In the genomic region with DNA sequence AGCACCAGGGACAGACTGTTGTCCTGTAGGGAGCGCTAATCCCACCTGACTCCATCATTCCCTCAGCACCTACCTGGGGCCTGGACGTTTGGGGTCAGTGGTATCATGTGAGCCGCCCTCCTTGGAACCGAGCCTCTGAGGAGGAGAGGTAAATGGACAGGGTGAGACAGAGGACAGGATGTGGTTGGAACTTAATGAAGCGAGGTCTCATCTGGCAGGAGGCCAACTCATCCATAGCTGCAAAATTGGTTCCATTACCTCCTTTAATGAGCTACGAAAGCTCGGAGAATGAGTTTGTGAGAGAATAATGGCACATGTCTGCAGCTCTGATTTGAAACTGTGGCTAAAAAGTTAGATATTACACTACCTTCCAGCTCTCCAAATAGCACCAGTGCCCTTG, we compare ENCODE assay signal across 11 cellular contexts. TPM values are rescaled to one million over a fixed set of nuclear protein-coding genes. Genes with fewer than 3 reads are reported as not detected.
DNase-seq lines count a peak whose midpoint lies in the region; ATAC-seq and TF ChIP-seq lines count a peak whose summit lies in the region.
"Had no signal": no experiment of that assay in that cellular context is flagged by ENCODE, and none has a peak within 500 bp of the region (broad histone marks: within the 10 kb centered on the region; RNA-seq: fewer than 3 reads in every experiment).

No MANE protein-coding gene starts in this region.

- RAD21 ChIA-PET in HCT116 (lab: Charles Lee; ENCODE audit: low non-redundant PET in 1 of 2, low total read pairs in 2 of 2, uncharacterized antibody in 2 of 2, unreplicated experiment in 2 of 2) = no interaction called here

- POLR2A ChIA-PET in HCT116 (lab: Charles Lee) = no interaction called here
- POLR2A ChIA-PET in RWPE1 (lab: Yijun Ruan, JAX; ENCODE audit: low non-redundant PET) = no interaction called here

- CTCF ChIA-PET in HCT116 (lab: Charles Lee) = no interaction called here
- CTCF ChIA-PET in RWPE1 (lab: Yijun Ruan, JAX) = no interaction called here

- TF ChIP-seq RAD21 in HCT116 (IDR thresholded peaks at IDR 0.05; ENCODE audit: low read depth) = no peak

- H3K27me3 ChIP-seq in HCT116 (ENCODE audit: insufficient read depth, low read length) = no peaks in the 10 kb centered on the region
- H3K27me3 ChIP-seq in kidney epithelial cell (ENCODE audit: control insufficient read depth, insufficient read depth, low read length) = no peaks in the 10 kb centered on the region
- H3K27me3 ChIP-seq: foreskin keratinocyte, left lung, upper lobe of right lung had no signal

- no peak overlapping the region for H3K9ac ChIP-seq in HCT116 (ENCODE audit: low read length)

- H3K9me3 ChIP-seq in HCT116 (ENCODE audit: control insufficient read depth in 1 of 2, insufficient read depth in 1 of 2, low read depth in 1 of 2, low read length in 2 of 2) = no peaks in the 10 kb centered on the region
- H3K9me3 ChIP-seq: left lung, upper lobe of right lung had no signal

- no peaks in the 10 kb centered on the region; the same call in 1 of the 2 replicates for H4K20me1 ChIP-seq in HCT116 (ENCODE audit: insufficient read depth)

- ATAC-seq in HCT116 (no peak), GM19455 (IDR thresholded peaks at IDR 0.05; ENCODE audit: unreplicated experiment) (no peak)
- ATAC-seq: foreskin keratinocyte, left lung, upper lobe of right lung had no signal

- no TSS peak for BruUV-seq in HCT116 (replicated peaks; lab: Mats Ljungman, UMichigan)

- no peak for TF ChIP-seq POLR2A in HCT116 (IDR thresholded peaks at IDR 0.05; ENCODE audit: borderline replicate concordance, extremely low read depth, insufficient read depth, insufficient read length)

- H3K27ac ChIP-seq in HCT116 (ENCODE audit: low read depth, low read length) = no peak overlapping the region
- peak overlapping the region; percentile 81 for H3K27ac ChIP-seq in RWPE1
- H3K27ac ChIP-seq: foreskin keratinocyte, upper lobe of right lung had no signal

- no peak overlapping the region for H2AFZ ChIP-seq in HCT116 (ENCODE audit: low read depth, low read length, poor library complexity, severe bottlenecking)

- peaks cover 40 to 71% of the 10 kb centered on the region in 2 experiments for H3K4me1 ChIP-seq in HCT116 (ENCODE audit: control insufficient read depth in 1 of 2, insufficient read depth in 2 of 2, low read length in 2 of 2)

- DNase-seq in COLO668 (lab: John Stamatoyannopoulos, UW; ENCODE audit: unreplicated experiment) (peak; percentile 76), HCT116 (ENCODE audit: low read depth, low spot score) (no peak), RWPE1 (ENCODE audit: low spot score) (no peak), kidney epithelial cell (ENCODE audit: low read depth) (peak; percentile 63), pons (ENCODE audit: low spot score) (no peak), NCI-H1694 treated with DMSO at 0.1 percent for 48 hours (lab: John Stamatoyannopoulos, UW) (no peak)
- DNase-seq: foreskin keratinocyte, left lung, T1000, upper lobe of right lung had no signal

- intact Hi-C loops in HCT116 (cut with micrococcal nuclease) = no loop called here

- no peaks in the 10 kb centered on the region for H3K9me2 ChIP-seq in HCT116 (ENCODE audit: insufficient read depth)

- 0 out of 6 replicates have a peak, but pooled peaks of 1 of the 3 experiments have one; percentile 12 for TF ChIP-seq CTCF in HCT116 (IDR thresholded peaks at IDR 0.05 in 2 of 3, conservative IDR thresholded peaks at IDR 0.05 in 1 of 3; ENCODE audit: borderline replicate concordance in 1 of 3, insufficient read depth in 1 of 3, low read depth in 2 of 3, low read length in 2 of 3)
- TF ChIP-seq CTCF in RWPE1 (conservative IDR thresholded peaks at IDR 0.05; ENCODE audit: low read depth) = no peak
- peak; percentile 21 for TF ChIP-seq CTCF in kidney epithelial cell (IDR thresholded peaks at IDR 0.05; ENCODE audit: insufficient read depth, low read length, poor library complexity, severe bottlenecking)

- peaks cover 87% of the 10 kb centered on the region for H3K79me2 ChIP-seq in HCT116 (ENCODE audit: insufficient read depth, low read length)

- H3K4me3 ChIP-seq in HCT116 (replicated peaks in 1 of 2; ENCODE audit: low read depth in 1 of 2, low read length in 2 of 2) (no peak overlapping the region), kidney epithelial cell (ENCODE audit: low read depth, low read length) (no peak overlapping the region)
- H3K4me3 ChIP-seq: left lung, upper lobe of right lung had no signal

- H3K36me3 ChIP-seq in HCT116 (ENCODE audit: control insufficient read depth in 1 of 2, insufficient read depth in 2 of 2, low read length in 2 of 2) (peaks cover 0 to 3% of the 10 kb centered on the region in 2 experiments; a peak in 1 of 4 replicates), kidney epithelial cell (ENCODE audit: control insufficient read depth, insufficient read depth, low read length) (no peaks in the 10 kb centered on the region)
- H3K36me3 ChIP-seq: upper lobe of right lung had no signal

- peak overlapping the region; percentile 18 for H3K4me2 ChIP-seq in HCT116 (ENCODE audit: low read length)

TF ChIP-seq in HCT116, 20 proteins besides CTCF, POLR2A, EP300 and RAD21:
- TF ChIP-seq FOSL1 (IDR thresholded peaks at IDR 0.05; ENCODE audit: low read depth) (no peak), EGR1 (IDR thresholded peaks at IDR 0.05; ENCODE audit: low read depth) (no peak), YY1 (IDR thresholded peaks at IDR 0.05; ENCODE audit: extremely low read depth, insufficient replicate concordance, low read depth, low read length) (no peak), ZFX (IDR thresholded peaks at IDR 0.05) (no peak), SP1 (IDR thresholded peaks at IDR 0.05; ENCODE audit: low read depth) (no peak), SRF (IDR thresholded peaks at IDR 0.05; ENCODE audit: low read depth) (no peak), JUND (IDR thresholded peaks at IDR 0.05) (no peak)
- TF ChIP-seq, protein P1, sequence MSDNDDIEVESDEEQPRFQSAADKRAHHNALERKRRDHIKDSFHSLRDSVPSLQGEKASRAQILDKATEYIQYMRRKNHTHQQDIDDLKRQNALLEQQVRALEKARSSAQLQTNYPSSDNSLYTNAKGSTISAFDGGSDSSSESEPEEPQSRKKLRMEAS (IDR thresholded peaks at IDR 0.05) = no peak
- TF ChIP-seq, protein P2, sequence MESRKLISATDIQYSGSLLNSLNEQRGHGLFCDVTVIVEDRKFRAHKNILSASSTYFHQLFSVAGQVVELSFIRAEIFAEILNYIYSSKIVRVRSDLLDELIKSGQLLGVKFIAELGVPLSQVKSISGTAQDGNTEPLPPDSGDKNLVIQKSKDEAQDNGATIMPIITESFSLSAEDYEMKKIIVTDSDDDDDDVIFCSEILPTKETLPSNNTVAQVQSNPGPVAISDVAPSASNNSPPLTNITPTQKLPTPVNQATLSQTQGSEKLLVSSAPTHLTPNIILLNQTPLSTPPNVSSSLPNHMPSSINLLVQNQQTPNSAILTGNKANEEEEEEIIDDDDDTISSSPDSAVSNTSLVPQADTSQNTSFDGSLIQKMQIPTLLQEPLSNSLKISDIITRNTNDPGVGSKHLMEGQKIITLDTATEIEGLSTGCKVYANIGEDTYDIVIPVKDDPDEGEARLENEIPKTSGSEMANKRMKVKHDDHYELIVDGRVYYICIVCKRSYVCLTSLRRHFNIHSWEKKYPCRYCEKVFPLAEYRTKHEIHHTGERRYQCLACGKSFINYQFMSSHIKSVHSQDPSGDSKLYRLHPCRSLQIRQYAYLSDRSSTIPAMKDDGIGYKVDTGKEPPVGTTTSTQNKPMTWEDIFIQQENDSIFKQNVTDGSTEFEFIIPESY (IDR thresholded peaks at IDR 0.05; ENCODE audit: extremely low read depth, insufficient replicate concordance, low read length) = no peak
- TF ChIP-seq, protein P3, sequence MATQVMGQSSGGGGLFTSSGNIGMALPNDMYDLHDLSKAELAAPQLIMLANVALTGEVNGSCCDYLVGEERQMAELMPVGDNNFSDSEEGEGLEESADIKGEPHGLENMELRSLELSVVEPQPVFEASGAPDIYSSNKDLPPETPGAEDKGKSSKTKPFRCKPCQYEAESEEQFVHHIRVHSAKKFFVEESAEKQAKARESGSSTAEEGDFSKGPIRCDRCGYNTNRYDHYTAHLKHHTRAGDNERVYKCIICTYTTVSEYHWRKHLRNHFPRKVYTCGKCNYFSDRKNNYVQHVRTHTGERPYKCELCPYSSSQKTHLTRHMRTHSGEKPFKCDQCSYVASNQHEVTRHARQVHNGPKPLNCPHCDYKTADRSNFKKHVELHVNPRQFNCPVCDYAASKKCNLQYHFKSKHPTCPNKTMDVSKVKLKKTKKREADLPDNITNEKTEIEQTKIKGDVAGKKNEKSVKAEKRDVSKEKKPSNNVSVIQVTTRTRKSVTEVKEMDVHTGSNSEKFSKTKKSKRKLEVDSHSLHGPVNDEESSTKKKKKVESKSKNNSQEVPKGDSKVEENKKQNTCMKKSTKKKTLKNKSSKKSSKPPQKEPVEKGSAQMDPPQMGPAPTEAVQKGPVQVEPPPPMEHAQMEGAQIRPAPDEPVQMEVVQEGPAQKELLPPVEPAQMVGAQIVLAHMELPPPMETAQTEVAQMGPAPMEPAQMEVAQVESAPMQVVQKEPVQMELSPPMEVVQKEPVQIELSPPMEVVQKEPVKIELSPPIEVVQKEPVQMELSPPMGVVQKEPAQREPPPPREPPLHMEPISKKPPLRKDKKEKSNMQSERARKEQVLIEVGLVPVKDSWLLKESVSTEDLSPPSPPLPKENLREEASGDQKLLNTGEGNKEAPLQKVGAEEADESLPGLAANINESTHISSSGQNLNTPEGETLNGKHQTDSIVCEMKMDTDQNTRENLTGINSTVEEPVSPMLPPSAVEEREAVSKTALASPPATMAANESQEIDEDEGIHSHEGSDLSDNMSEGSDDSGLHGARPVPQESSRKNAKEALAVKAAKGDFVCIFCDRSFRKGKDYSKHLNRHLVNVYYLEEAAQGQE (IDR thresholded peaks at IDR 0.05; ENCODE audit: low read depth) = no peak
- TF ChIP-seq, protein P4, sequence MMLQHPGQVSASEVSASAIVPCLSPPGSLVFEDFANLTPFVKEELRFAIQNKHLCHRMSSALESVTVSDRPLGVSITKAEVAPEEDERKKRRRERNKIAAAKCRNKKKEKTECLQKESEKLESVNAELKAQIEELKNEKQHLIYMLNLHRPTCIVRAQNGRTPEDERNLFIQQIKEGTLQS (IDR thresholded peaks at IDR 0.05) = no peak

RNA-seq across cellular contexts. Expression of a gene that starts 14.0 kb away (rescaled TPM):
- total RNA-seq in HCT116 (2021; ENCODE audit: unreplicated experiment) (87.3 TPM), kidney epithelial cell (61.1 and 66.2 TPM in 2 replicates)
- 79.5 and 97.2 TPM in 2 replicates for polyA plus RNA-seq in HCT116 (2012)

RNA-seq across cellular contexts. Expression of a gene that starts 19.3 kb away (rescaled TPM):
- total RNA-seq in HCT116 (2021; ENCODE audit: unreplicated experiment) = 4.5 TPM
- 5.0 and 5.1 TPM in 2 replicates for polyA plus RNA-seq in HCT116 (2012)
- total RNA-seq in kidney epithelial cell = 3.8 and 4.8 TPM in 2 replicates

RNA-seq across cellular contexts. Expression of a gene that starts 43.8 kb away (rescaled TPM):
- total RNA-seq in HCT116 (2021; ENCODE audit: unreplicated experiment) (4.2 TPM), kidney epithelial cell (1.4 and 1.7 TPM in 2 replicates)
- polyA plus RNA-seq in HCT116 (2012) = 3.2 and 3.5 TPM in 2 replicates

Comparison
In these comparisons a context has a peak if more than half of its experiments do, and no peak if none do; other contexts are left out.
1. DNase-seq: peak in COLO668 (single experiment) and kidney epithelial cell (single experiment); none in HCT116 (single experiment), RWPE1 (single experiment), pons (single experiment) and NCI-H1694 treated with DMSO at 0.1 percent for 48 hours (single experiment).